8 cellular contexts compared by ENCODE assay signal in genomic region chr20:544153-544725, GRCh38. TPM values are rescaled to one million over a fixed set of nuclear protein-coding genes. Genes with fewer than 3 reads are reported as not detected.
DNase-seq lines count a peak whose midpoint lies in the region; ATAC-seq and TF ChIP-seq lines count a peak whose summit lies in the region.

No MANE protein-coding gene starts in this region.

- no peak for TF ChIP-seq POLR2A in transverse colon (IDR thresholded peaks at IDR 0.05)

- intact Hi-C loops in transverse colon (cut with DNase I; ENCODE audit: low total_unique reads), result no loop called here

- TF ChIP-seq EP300 in transverse colon (IDR thresholded peaks at IDR 0.05; ENCODE audit: low read depth), result no peak

- no peak for DNase-seq in activated T-cell treated with anti-CD3 and anti-CD28 coated beads, Interleukin-2, amount 50 U/mL, for 24 hours
- no peak for DNase-seq in activated T-cell treated with anti-CD3 and anti-CD28 coated beads, Interleukin-2, amount 50 U/mL, for 1 hour
- DNase-seq in memory B cell (ENCODE audit: low spot score in 2 of 2) (no peak), transverse colon (no peak), NCI-H524 treated with DMSO at 0.1 percent for 48 hours (lab: John Stamatoyannopoulos, UW) (no peak), NCI-H187 (lab: John Stamatoyannopoulos, UW) (no peak)
- DNase-seq in stimulated activated CD4-positive, alpha-beta T cell treated with anti-CD3 and anti-CD28 coated beads, Interleukin-2, amount 100 ng/mL, for 48 hours, result no peak

- H3K4me1 ChIP-seq in transverse colon, result peaks cover 7 to 49% (median 30%) of the 10 kb centered on the region in 4 donors

- H3K9me3 ChIP-seq in transverse colon, result no peaks in the 10 kb centered on the region

- TF ChIP-seq CTCF in brain (conservative IDR thresholded peaks at IDR 0.05), result no peak
- no peak for TF ChIP-seq CTCF in transverse colon (IDR thresholded peaks at IDR 0.05)

- H3K9me3 Mint-ChIP-seq in activated T-cell treated with anti-CD3 and anti-CD28 coated beads, Interleukin-2, amount 50 U/mL, for 24 hours, result peaks cover 6% of the 10 kb centered on the region
- H3K9me3 Mint-ChIP-seq in brain, result peaks cover 13 to 34% (median 21%) of the 10 kb centered on the region in 5 experiments
- no peaks in the 10 kb centered on the region for H3K9me3 Mint-ChIP-seq in memory B cell

- H3K27ac Mint-ChIP-seq in activated T-cell treated with anti-CD3 and anti-CD28 coated beads, Interleukin-2, amount 50 U/mL, for 24 hours, result peak overlapping the region; percentile 98
- peak overlapping the region; percentile 100 for H3K27ac Mint-ChIP-seq in brain
- peak overlapping the region; percentile 100 for H3K27ac Mint-ChIP-seq in memory B cell

- no peak for ATAC-seq in memory B cell (ENCODE audit: low read depth)

- H3K4me1 Mint-ChIP-seq in activated T-cell treated with anti-CD3 and anti-CD28 coated beads, Interleukin-2, amount 50 U/mL, for 24 hours (ENCODE audit: low read depth), result peaks cover 48% of the 10 kb centered on the region
- H3K4me1 Mint-ChIP-seq in brain (peaks cover 52% of the 10 kb centered on the region), memory B cell (peaks cover 25% of the 10 kb centered on the region)

- H3K4me3 ChIP-seq in transverse colon, result peak overlapping the region in 3 of 4 donors; percentile 95 to 99 (median 95)

- in situ Hi-C loops in transverse colon (cut with MboI; ENCODE audit: low pct_ligation_motif_present in 1 of 4, low pct_unique_long_range_greater_than_20kb in 1 of 4, low sequenced_read_pairs in 3 of 4), result no loop called here

- H3K27ac ChIP-seq in transverse colon, result peak overlapping the region; percentile 87 to 95 (median 92)

- H3K27me3 Mint-ChIP-seq in activated T-cell treated with anti-CD3 and anti-CD28 coated beads, Interleukin-2, amount 50 U/mL, for 24 hours, result no peaks in the 10 kb centered on the region
- H3K27me3 Mint-ChIP-seq in brain (peaks cover 17% of the 10 kb centered on the region), memory B cell (no peaks in the 10 kb centered on the region)

- no peaks in the 10 kb centered on the region for H3K36me3 ChIP-seq in transverse colon

- H3K36me3 Mint-ChIP-seq in activated T-cell treated with anti-CD3 and anti-CD28 coated beads, Interleukin-2, amount 50 U/mL, for 24 hours (ENCODE audit: low read depth), result peaks cover 42% of the 10 kb centered on the region
- peaks cover 38% of the 10 kb centered on the region for H3K36me3 Mint-ChIP-seq in brain
- H3K36me3 Mint-ChIP-seq in memory B cell, result peaks cover 5% of the 10 kb centered on the region

- WGBS in transverse colon (ENCODE audit: low coverage in 1 of 2), 2 donors, result 69 to 71% methylated on average over 6 of the region's 6 CpGs

- peak overlapping the region; percentile 87 for H3K4me3 Mint-ChIP-seq in activated T-cell treated with anti-CD3 and anti-CD28 coated beads, Interleukin-2, amount 50 U/mL, for 24 hours
- H3K4me3 Mint-ChIP-seq in brain (peak overlapping the region; percentile 90 to 96 (median 94)), memory B cell (peak overlapping the region; percentile 96)

- no peaks in the 10 kb centered on the region for H3K27me3 ChIP-seq in transverse colon

RNA-seq across cellular contexts. Expression of gene CSNK2A1, which starts 0.6 kb away (rescaled TPM):
- polyA plus RNA-seq in brain (ENCODE audit: insufficient read depth, low read depth, low replicate concordance), result 120 TPM
- 100 to 1,000 TPM in 1 of 4 donors, 10 to 100 TPM in 3; 76.7 to 100 (median 82.6) TPM for total RNA-seq in transverse colon
